12 cellular contexts compared by ENCODE assay signal in the genomic region with DNA sequence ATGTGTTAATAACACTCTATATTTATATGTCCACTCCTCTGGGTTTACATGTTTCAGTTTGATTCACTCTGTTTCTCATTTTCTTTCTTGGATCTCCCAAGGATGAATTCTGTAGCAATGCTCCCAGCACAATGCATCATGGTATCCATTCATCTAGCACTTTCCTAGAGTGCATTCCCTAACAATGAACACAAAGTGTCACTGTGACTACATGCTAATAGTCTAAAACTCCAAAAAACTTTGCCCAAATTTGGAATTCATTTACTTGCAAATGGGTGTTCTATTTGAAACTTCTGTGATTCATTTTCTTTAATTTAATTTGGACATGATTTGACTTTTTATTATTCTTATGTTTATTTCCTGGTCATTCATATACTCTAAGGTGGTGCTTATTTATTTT.
DNase-seq lines count a peak whose midpoint lies in the region; ATAC-seq, FAIRE-seq and TF ChIP-seq lines count a peak whose summit lies in the region.
"Had no signal": no experiment of that assay in that cellular context is flagged by ENCODE, and none has a peak within 500 bp of the region (broad histone marks: within the 10 kb centered on the region; RNA-seq: fewer than 3 reads in every experiment).

No MANE protein-coding gene starts in this region.

- ATAC-seq in activated CD4-positive, alpha-beta T cell treated with anti-CD3 and anti-CD28 coated beads for 36 hours: no peak

- H3K27me3 ChIP-seq in small intestine (ENCODE audit: control insufficient read depth in 2 of 2, insufficient read depth in 2 of 2, low read length in 2 of 2): no peaks in the 10 kb centered on the region
- H3K27me3 ChIP-seq in CD4-positive, alpha-beta memory T cell (ENCODE audit: insufficient read depth, low read length): no peaks in the 10 kb centered on the region

- POLR2A ChIA-PET in activated CD4-positive, alpha-beta T cell treated with anti-CD3 and anti-CD28 coated beads for 36 hours (lab: Charles Lee): no interaction called here
- POLR2A ChIA-PET in CD4-positive, alpha-beta memory T cell (lab: Charles Lee; ENCODE audit: partially characterized antibody): no interaction called here

- H3K9me3 Mint-ChIP-seq in nephron: no peaks in the 10 kb centered on the region
- no peaks in the 10 kb centered on the region for H3K9me3 Mint-ChIP-seq in activated CD4-positive, alpha-beta T cell treated with anti-CD3 and anti-CD28 coated beads for 36 hours (ENCODE audit: low read depth)
- H3K9me3 Mint-ChIP-seq in CD4-positive, alpha-beta memory T cell: peaks cover 0 to 3% (median 0%) of the 10 kb centered on the region in 8 donors
- H3K9me3 Mint-ChIP-seq: activated naive CD4-positive, alpha-beta T cell treated with anti-CD3 and anti-CD28 coated beads, Interleukin-2, amount 10 ng/mL, durations not matched to agents 7 days and 5 days; mesothelial cell of epicardium had no signal

- no peaks in the 10 kb centered on the region for H3K36me3 Mint-ChIP-seq in nephron (ENCODE audit: low read depth)
- H3K36me3 Mint-ChIP-seq in activated CD4-positive, alpha-beta T cell treated with anti-CD3 and anti-CD28 coated beads for 36 hours (ENCODE audit: low read depth): no peaks in the 10 kb centered on the region
- H3K36me3 Mint-ChIP-seq in CD4-positive, alpha-beta memory T cell: no peaks in the 10 kb centered on the region
- H3K36me3 Mint-ChIP-seq: activated naive CD4-positive, alpha-beta T cell treated with anti-CD3 and anti-CD28 coated beads, Interleukin-2, amount 10 ng/mL, durations not matched to agents 7 days and 5 days; mesothelial cell of epicardium had no signal

- DNase-seq in GM12865 (ENCODE audit: low read depth): peak; percentile 22
- DNase-seq in LNCaP clone FGC (ENCODE audit: low read depth): no peak
- DNase-seq in cardiac fibroblast (ENCODE audit: low read depth in 2 of 2): peak; percentile 14 to 38
- no peak for DNase-seq in stimulated activated CD4-positive, alpha-beta T cell treated with anti-CD3 and anti-CD28 coated beads, Interleukin-4, amount 100 ng/mL, for 24 hours
- no peak for DNase-seq in activated CD4-positive, alpha-beta T cell treated with anti-CD3 and anti-CD28 coated beads for 36 hours
- no peak for DNase-seq in small intestine
- no peak for DNase-seq in CD4-positive, alpha-beta memory T cell
- DNase-seq: activated CD4-positive, CD25-positive, alpha-beta regulatory T cell; activated naive CD4-positive, alpha-beta T cell treated with anti-CD3 and anti-CD28 coated beads, Interleukin-2, amount 10 ng/mL, durations not matched to agents 7 days and 5 days; NCI-H69 had no signal

- no peak for FAIRE-seq in small intestine (lab: Jason Lieb, UNC)

- H3K4me3 ChIP-seq in GM12865 (ENCODE audit: low read depth, low read length) (no peak overlapping the region), LNCaP clone FGC (ENCODE audit: low read depth, low read length) (no peak overlapping the region), cardiac fibroblast (replicated peaks in 1 of 2; ENCODE audit: low read depth in 2 of 2, low read length in 2 of 2) (no peak overlapping the region), small intestine (ENCODE audit: low read depth in 1 of 2, low read length in 2 of 2) (no peak overlapping the region)
- no peak overlapping the region for H3K4me3 ChIP-seq in CD4-positive, alpha-beta memory T cell (ENCODE audit: low read length in 2 of 2)

- intact Hi-C loops in activated CD4-positive, alpha-beta T cell treated with anti-CD3 and anti-CD28 coated beads for 36 hours (cut with DNase I, micrococcal nuclease): loop anchor here in 1 of 2 experiments (5.0 kb wide), 1 partner anchor 660 kb away; no protein-coding TSS in a partner anchor
- intact Hi-C loops in CD4-positive, alpha-beta memory T cell (cut with micrococcal nuclease): loop anchor here (5.0 kb wide), 1 partner anchor 660 kb away; no protein-coding TSS in a partner anchor

- TF ChIP-seq CTCF in GM12865 (IDR thresholded peaks at IDR 0.05; ENCODE audit: insufficient read depth, low read depth, low read length, missing control alignments) (peak; percentile 42), LNCaP clone FGC (IDR thresholded peaks at IDR 0.05; ENCODE audit: control insufficient read depth, extremely low read depth, insufficient read depth) (peak; percentile 61), cardiac fibroblast (IDR thresholded peaks at IDR 0.05; ENCODE audit: low read depth, low read length) (peak; percentile 44), nephron (IDR thresholded peaks at IDR 0.05; ENCODE audit: unreplicated experiment in 3 of 3) (peak; percentile 37 to 40 (median 39))

- H3K4me3 Mint-ChIP-seq in nephron: no peak overlapping the region
- no peak overlapping the region for H3K4me3 Mint-ChIP-seq in activated CD4-positive, alpha-beta T cell treated with anti-CD3 and anti-CD28 coated beads for 36 hours
- H3K4me3 Mint-ChIP-seq in CD4-positive, alpha-beta memory T cell: no peak overlapping the region
- H3K4me3 Mint-ChIP-seq: activated naive CD4-positive, alpha-beta T cell treated with anti-CD3 and anti-CD28 coated beads, Interleukin-2, amount 10 ng/mL, durations not matched to agents 7 days and 5 days; mesothelial cell of epicardium had no signal

- no peak overlapping the region for H3K27ac Mint-ChIP-seq in nephron
- H3K27ac Mint-ChIP-seq in activated CD4-positive, alpha-beta T cell treated with anti-CD3 and anti-CD28 coated beads for 36 hours: no peak overlapping the region
- H3K27ac Mint-ChIP-seq in CD4-positive, alpha-beta memory T cell: no peak overlapping the region
- H3K27ac Mint-ChIP-seq: activated naive CD4-positive, alpha-beta T cell treated with anti-CD3 and anti-CD28 coated beads, Interleukin-2, amount 10 ng/mL, durations not matched to agents 7 days and 5 days; mesothelial cell of epicardium had no signal

- no peaks in the 10 kb centered on the region for H3K36me3 ChIP-seq in small intestine (ENCODE audit: control insufficient read depth in 2 of 2, insufficient read depth in 2 of 2, low read length in 2 of 2)
- no peaks in the 10 kb centered on the region for H3K36me3 ChIP-seq in CD4-positive, alpha-beta memory T cell (ENCODE audit: insufficient read depth, low read length)

- H3K27me3 Mint-ChIP-seq in nephron (ENCODE audit: low read depth): peaks cover 2% of the 10 kb centered on the region
- H3K27me3 Mint-ChIP-seq in activated CD4-positive, alpha-beta T cell treated with anti-CD3 and anti-CD28 coated beads for 36 hours: peaks cover 3% of the 10 kb centered on the region
- H3K27me3 Mint-ChIP-seq in CD4-positive, alpha-beta memory T cell: no peaks in the 10 kb centered on the region
- H3K27me3 Mint-ChIP-seq: activated naive CD4-positive, alpha-beta T cell treated with anti-CD3 and anti-CD28 coated beads, Interleukin-2, amount 10 ng/mL, durations not matched to agents 7 days and 5 days had no signal

- no peaks in the 10 kb centered on the region for H3K9me3 ChIP-seq in small intestine (ENCODE audit: control insufficient read depth, low read depth)
- H3K9me3 ChIP-seq in CD4-positive, alpha-beta memory T cell (ENCODE audit: control insufficient read depth in 1 of 2, low read length in 2 of 2): no peaks in the 10 kb centered on the region

- H3K4me1 Mint-ChIP-seq in nephron: no peaks in the 10 kb centered on the region
- H3K4me1 Mint-ChIP-seq in activated CD4-positive, alpha-beta T cell treated with anti-CD3 and anti-CD28 coated beads for 36 hours: no peaks in the 10 kb centered on the region
- no peaks in the 10 kb centered on the region for H3K4me1 Mint-ChIP-seq in CD4-positive, alpha-beta memory T cell
- H3K4me1 Mint-ChIP-seq: activated naive CD4-positive, alpha-beta T cell treated with anti-CD3 and anti-CD28 coated beads, Interleukin-2, amount 10 ng/mL, durations not matched to agents 7 days and 5 days; mesothelial cell of epicardium had no signal

- no peak overlapping the region for H3K27ac ChIP-seq in small intestine (ENCODE audit: low read depth in 1 of 2, low read length in 1 of 2)
- H3K27ac ChIP-seq in CD4-positive, alpha-beta memory T cell (ENCODE audit: low read depth, low read length): no peak overlapping the region

- H3K4me1 ChIP-seq in small intestine (ENCODE audit: control insufficient read depth in 2 of 2, insufficient read depth in 1 of 2, low read depth in 1 of 2, low read length in 1 of 2): no peaks in the 10 kb centered on the region
- no peaks in the 10 kb centered on the region for H3K4me1 ChIP-seq in CD4-positive, alpha-beta memory T cell (ENCODE audit: insufficient read depth, low read length)

- CTCF ChIA-PET in activated CD4-positive, alpha-beta T cell treated with anti-CD3 and anti-CD28 coated beads for 36 hours (lab: Charles Lee): interaction anchor here (1.4 kb wide), 1 partner anchor 12 kb away, joined by 3 read pairs; no protein-coding TSS in a partner anchor
- CTCF ChIA-PET in CD4-positive, alpha-beta memory T cell (lab: Charles Lee; ENCODE audit: partially characterized antibody): no interaction called here

Comparison
In these comparisons a context has a peak if more than half of its experiments do, and no peak if none do; other contexts are left out.
1. DNase-seq: peak in GM12865 (single experiment) and cardiac fibroblast (2 of 2); none in LNCaP clone FGC (single experiment), stimulated activated CD4-positive, alpha-beta T cell treated with anti-CD3 and anti-CD28 coated beads, Interleukin-4, amount 100 ng/mL, for 24 hours (single experiment), activated CD4-positive, alpha-beta T cell treated with anti-CD3 and anti-CD28 coated beads for 36 hours (single experiment), small intestine (single experiment) and CD4-positive, alpha-beta memory T cell (0 of 5).
2. Peak in every context shown above with its lines, with median percentiles within 50 percentile points of each other: CTCF ChIP-seq.